10 cellular contexts compared by ENCODE assay signal in genomic region chr19:45883881-45884681, GRCh38. TPM values are rescaled to one million over a fixed set of nuclear protein-coding genes. Genes with fewer than 3 reads are reported as not detected.
DNase-seq lines count a peak whose midpoint lies in the region; ATAC-seq and TF ChIP-seq lines count a peak whose summit lies in the region.
"Had no signal": no experiment of that assay in that cellular context is flagged by ENCODE, and none has a peak within 500 bp of the region (broad histone marks: within the 10 kb centered on the region; RNA-seq: fewer than 3 reads in every experiment).

No MANE protein-coding gene starts in this region.

- POLR2A ChIA-PET in activated naive CD8-positive, alpha-beta T cell treated with anti-CD3 and anti-CD28 coated beads, Interleukin-2, amount 10 ng/mL, durations not matched to agents 7 days and 5 days (lab: Charles Lee), result interaction anchor here (2.6 to 4.4 kb wide), 3 partner anchors 18 to 114 kb away, joined by 12 to 45 read pairs (median 30); partner anchors contain the start of genes FOXA3, MYPOP, SIX5 and SYMPK

- ATAC-seq in activated naive CD8-positive, alpha-beta T cell treated with anti-CD3 and anti-CD28 coated beads, Interleukin-2, amount 10 ng/mL, durations not matched to agents 7 days and 5 days (ENCODE audit: low read depth), result no peak
- ATAC-seq in memory B cell (ENCODE audit: low read depth) (no peak), GM19023 (IDR thresholded peaks at IDR 0.05; ENCODE audit: unreplicated experiment) (no peak)

- H3K27me3 Mint-ChIP-seq in activated naive CD8-positive, alpha-beta T cell treated with anti-CD3 and anti-CD28 coated beads, Interleukin-2, amount 10 ng/mL, durations not matched to agents 7 days and 5 days, result peaks cover 2% of the 10 kb centered on the region
- H3K27me3 Mint-ChIP-seq in memory B cell (peaks cover 10% of the 10 kb centered on the region), type B pancreatic cell (no peaks in the 10 kb centered on the region), CD14-positive monocyte (ENCODE audit: low read depth in 3 of 3) (peaks cover 10 to 18% (median 14%) of the 10 kb centered on the region in 3 donors)

- TF ChIP-seq CTCF in type B pancreatic cell (conservative IDR thresholded peaks at IDR 0.05), result no peak
- no peak for TF ChIP-seq CTCF in CD14-positive monocyte (IDR thresholded peaks at IDR 0.05)

- DNase-seq in activated effector memory CD4-positive, alpha-beta T cell treated with anti-CD3 and anti-CD28 coated beads, Interleukin-2, amount 50 U/mL, for 16 hours, result peak; percentile 63
- DNase-seq in activated effector memory CD4-positive, alpha-beta T cell treated with Interleukin-2 at 50 U/mL for 16 hours, result no peak
- no peak for DNase-seq in activated naive CD8-positive, alpha-beta T cell treated with anti-CD3 and anti-CD28 coated beads, Interleukin-2, amount 10 ng/mL, durations not matched to agents 7 days and 5 days
- no peak for DNase-seq in memory B cell (ENCODE audit: low spot score in 2 of 2)
- no peak for DNase-seq in type B pancreatic cell (ENCODE audit: extremely low spot score, unreplicated experiment)
- DNase-seq in CD14-positive monocyte (ENCODE audit: low spot score), result no peak
- DNase-seq in NOMO-1 (lab: John Stamatoyannopoulos, UW; ENCODE audit: unreplicated experiment in 2 of 2), result no peak

- no peak overlapping the region for H3K27ac Mint-ChIP-seq in activated naive CD8-positive, alpha-beta T cell treated with anti-CD3 and anti-CD28 coated beads, Interleukin-2, amount 10 ng/mL, durations not matched to agents 7 days and 5 days
- H3K27ac Mint-ChIP-seq in memory B cell (peak overlapping the region; percentile 66), type B pancreatic cell (peak overlapping the region; percentile 98), CD14-positive monocyte (peak overlapping the region in 2 of 7 donors; percentile 53 to 68)

- no peaks in the 10 kb centered on the region for H3K9me3 Mint-ChIP-seq in activated naive CD8-positive, alpha-beta T cell treated with anti-CD3 and anti-CD28 coated beads, Interleukin-2, amount 10 ng/mL, durations not matched to agents 7 days and 5 days
- H3K9me3 Mint-ChIP-seq in memory B cell, result no peaks in the 10 kb centered on the region
- H3K9me3 Mint-ChIP-seq in type B pancreatic cell, result no peaks in the 10 kb centered on the region
- peaks cover 0 to 3% (median 0%) of the 10 kb centered on the region in 7 donors for H3K9me3 Mint-ChIP-seq in CD14-positive monocyte

- H3K36me3 Mint-ChIP-seq in activated naive CD8-positive, alpha-beta T cell treated with anti-CD3 and anti-CD28 coated beads, Interleukin-2, amount 10 ng/mL, durations not matched to agents 7 days and 5 days, result no peaks in the 10 kb centered on the region
- H3K36me3 Mint-ChIP-seq in memory B cell (peaks cover 8% of the 10 kb centered on the region), type B pancreatic cell (peaks cover 5% of the 10 kb centered on the region), CD14-positive monocyte (no peaks in the 10 kb centered on the region)

- intact Hi-C loops in CD14-positive monocyte (cut with micrococcal nuclease), result loop anchor here (5.0 kb wide), 1 partner anchor 67 kb away; the partner anchor contains the start of gene RSPH6A (in 2 of the 2)

- H3K4me3 Mint-ChIP-seq in activated naive CD8-positive, alpha-beta T cell treated with anti-CD3 and anti-CD28 coated beads, Interleukin-2, amount 10 ng/mL, durations not matched to agents 7 days and 5 days, result peak overlapping the region; percentile 52
- H3K4me3 Mint-ChIP-seq in memory B cell (peak overlapping the region; percentile 78), type B pancreatic cell (peak overlapping the region; percentile 94), CD14-positive monocyte (no peak overlapping the region)

- H3K4me1 Mint-ChIP-seq in activated naive CD8-positive, alpha-beta T cell treated with anti-CD3 and anti-CD28 coated beads, Interleukin-2, amount 10 ng/mL, durations not matched to agents 7 days and 5 days, result peaks cover 17% of the 10 kb centered on the region
- H3K4me1 Mint-ChIP-seq in memory B cell (peaks cover 9% of the 10 kb centered on the region), type B pancreatic cell (ENCODE audit: unreplicated experiment) (peaks cover 27% of the 10 kb centered on the region), CD14-positive monocyte (peaks cover 19% of the 10 kb centered on the region)

RNA-seq across cellular contexts. Expression of gene IRF2BP1, which starts 1.9 kb away (rescaled TPM):
- total RNA-seq in activated naive CD8-positive, alpha-beta T cell treated with anti-CD3 and anti-CD28 coated beads, Interleukin-2, amount 10 ng/mL, durations not matched to agents 7 days and 5 days, result 10 to 100 TPM; 20.9 to 23.9 TPM
- total RNA-seq in type B pancreatic cell (ENCODE audit: low replicate concordance), result 25.5 and 32.2 TPM in 2 replicates
- 1 to 10 TPM; 2.0 to 2.1 TPM for polyA plus RNA-seq in CD14-positive monocyte

RNA-seq across cellular contexts. Expression of gene MYPOP, which starts 18.3 kb away (rescaled TPM):
- total RNA-seq in activated naive CD8-positive, alpha-beta T cell treated with anti-CD3 and anti-CD28 coated beads, Interleukin-2, amount 10 ng/mL, durations not matched to agents 7 days and 5 days, result 10 to 100 TPM; 12.0 to 12.5 TPM
- 8.0 and 8.5 TPM in 2 replicates for total RNA-seq in type B pancreatic cell (ENCODE audit: low replicate concordance)
- polyA plus RNA-seq in CD14-positive monocyte, result under 1 TPM; 0.08 to 0.39 TPM

RNA-seq across cellular contexts. Expression of gene FOXA3, which starts 20.0 kb away (rescaled TPM):
- total RNA-seq in activated naive CD8-positive, alpha-beta T cell treated with anti-CD3 and anti-CD28 coated beads, Interleukin-2, amount 10 ng/mL, durations not matched to agents 7 days and 5 days, result not detected
- 3.3 and 5.0 TPM in 2 replicates for total RNA-seq in type B pancreatic cell (ENCODE audit: low replicate concordance)
- polyA plus RNA-seq in CD14-positive monocyte, result not detected
- polyA plus RNA-seq: BJ had no signal

RNA-seq across cellular contexts. Expression of gene SYMPK, which starts 21.1 kb away (rescaled TPM):
- 100 to 1,000 TPM; 100 to 113 TPM for total RNA-seq in activated naive CD8-positive, alpha-beta T cell treated with anti-CD3 and anti-CD28 coated beads, Interleukin-2, amount 10 ng/mL, durations not matched to agents 7 days and 5 days
- total RNA-seq in type B pancreatic cell (ENCODE audit: low replicate concordance), result 66.7 and 93.0 TPM in 2 replicates
- 10 to 100 TPM in 1 of 2 donors, 1 to 10 TPM in 1; 5.6 to 15.7 TPM for polyA plus RNA-seq in CD14-positive monocyte

RNA-seq across cellular contexts. Expression of gene NANOS2, which starts 30.5 kb away (rescaled TPM):
- not detected for total RNA-seq in activated naive CD8-positive, alpha-beta T cell treated with anti-CD3 and anti-CD28 coated beads, Interleukin-2, amount 10 ng/mL, durations not matched to agents 7 days and 5 days
- total RNA-seq in type B pancreatic cell (ENCODE audit: low replicate concordance), result not detected in 2 replicates
- polyA plus RNA-seq in CD14-positive monocyte, result not detected
- total RNA-seq: cardiac muscle cell had no signal
- polyA plus RNA-seq: BJ, cardiac muscle cell had no signal

Comparison
In these comparisons a context has a peak if more than half of its experiments do, and no peak if none do; other contexts are left out.
1. H3K4me3 Mint-ChIP-seq: peak in activated naive CD8-positive, alpha-beta T cell treated with anti-CD3 and anti-CD28 coated beads, Interleukin-2, amount 10 ng/mL, durations not matched to agents 7 days and 5 days (single experiment), memory B cell (single experiment) and type B pancreatic cell (single experiment); none in CD14-positive monocyte (0 of 2).